ENCODE assay signal across 8 cellular contexts in the genomic region with DNA sequence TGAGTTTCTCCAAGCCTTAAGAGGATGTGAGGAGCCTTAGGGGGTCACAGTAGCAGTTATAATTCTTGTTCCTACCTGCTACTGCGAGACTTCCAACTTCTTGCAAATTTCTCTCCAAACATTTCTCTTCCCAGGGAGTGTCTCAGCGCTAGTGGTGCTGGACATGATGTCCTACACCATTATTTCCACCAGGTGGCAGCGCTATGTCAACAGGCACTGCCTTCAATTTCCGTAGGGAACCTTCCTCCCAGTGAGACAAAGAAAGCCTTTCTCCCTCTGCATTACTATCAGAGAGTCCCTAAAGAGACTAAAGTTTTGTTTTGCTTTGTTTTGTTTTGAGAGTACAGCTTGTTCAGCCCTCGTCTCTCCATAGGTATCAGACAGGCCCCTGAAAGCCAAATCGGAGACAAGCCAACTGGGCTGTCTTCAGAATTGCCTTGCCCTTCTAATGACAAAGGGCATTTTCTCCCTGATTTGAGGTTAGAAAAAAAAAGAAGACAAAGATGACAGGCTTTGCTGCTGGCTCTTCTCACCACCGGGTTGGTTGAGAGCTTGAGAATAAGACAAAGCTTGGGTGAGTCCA. TPM values are rescaled to one million over a fixed set of nuclear protein-coding genes. Genes with fewer than 3 reads are reported as not detected.
DNase-seq lines count a peak whose midpoint lies in the region; ATAC-seq and TF ChIP-seq lines count a peak whose summit lies in the region.

No MANE protein-coding gene starts in this region.

- DNase-seq in AG08396 (ENCODE audit: low spot score) (peak; percentile 70), KBM-7 (peak; percentile 71), amygdala (lab: John Stamatoyannopoulos, UW) (peak in 48 of 56 donors; percentile 8 to 87 (median 54)), heart right ventricle (peak; percentile 26 to 75), progenitor cell of endocrine pancreas (ENCODE audit: low spot score, unreplicated experiment) (peak; percentile 47)
- DNase-seq in activated T-helper 2 cell treated with anti-CD3 and anti-CD28 coated beads, Interferon-gamma antibody, Interleukin-2, Interleukin-4, amounts not matched to agents 10 μg/mL and 5 μg/mL and 100 μg/mL, durations not matched to agents 14 hours and 24 hours and 36 hours (ENCODE audit: low spot score), result no peak

- in situ Hi-C loops in KBM-7 (cut with MboI; ENCODE audit: low pct_unique_long_range_greater_than_20kb, low sequenced_read_pairs), result no loop called here

- peak; percentile 71 for ATAC-seq in GM18502 (IDR thresholded peaks at IDR 0.05; ENCODE audit: poor library complexity, unreplicated experiment)
- peak; percentile 50 to 85 (median 78) for ATAC-seq in heart right ventricle

- peaks cover 16% of the 10 kb centered on the region for H3K4me1 Mint-ChIP-seq in progenitor cell of endocrine pancreas (ENCODE audit: low read depth)
- peaks cover 10% of the 10 kb centered on the region for H3K4me1 Mint-ChIP-seq in activated T-helper 2 cell treated with anti-CD3 and anti-CD28 coated beads, Interferon-gamma antibody, Interleukin-2, Interleukin-4, amounts not matched to agents 10 μg/mL and 5 μg/mL and 100 μg/mL, durations not matched to agents 14 hours and 24 hours and 36 hours (ENCODE audit: low read depth)

- no peaks in the 10 kb centered on the region for H3K27me3 ChIP-seq in heart right ventricle

- peak overlapping the region; percentile 97 for H3K27ac Mint-ChIP-seq in progenitor cell of endocrine pancreas
- H3K27ac Mint-ChIP-seq in activated T-helper 2 cell treated with anti-CD3 and anti-CD28 coated beads, Interferon-gamma antibody, Interleukin-2, Interleukin-4, amounts not matched to agents 10 μg/mL and 5 μg/mL and 100 μg/mL, durations not matched to agents 14 hours and 24 hours and 36 hours, result no peak overlapping the region

- peaks cover 0 to 35% (median 0%) of the 10 kb centered on the region in 9 donors for H3K36me3 ChIP-seq in heart right ventricle

- H3K4me3 Mint-ChIP-seq in progenitor cell of endocrine pancreas (ENCODE audit: low read depth), result no peak overlapping the region
- no peak overlapping the region for H3K4me3 Mint-ChIP-seq in activated T-helper 2 cell treated with anti-CD3 and anti-CD28 coated beads, Interferon-gamma antibody, Interleukin-2, Interleukin-4, amounts not matched to agents 10 μg/mL and 5 μg/mL and 100 μg/mL, durations not matched to agents 14 hours and 24 hours and 36 hours (ENCODE audit: low read depth)

- H3K4me3 ChIP-seq in heart right ventricle, result no peak overlapping the region

- H3K4me1 ChIP-seq in heart right ventricle, result peaks cover 0 to 34% (median 22%) of the 10 kb centered on the region in 9 donors

- peak overlapping the region in 8 of 10 donors; percentile 61 to 84 (median 67) for H3K27ac ChIP-seq in heart right ventricle

- no peaks in the 10 kb centered on the region for H3K9me3 Mint-ChIP-seq in progenitor cell of endocrine pancreas (ENCODE audit: low read depth)
- no peaks in the 10 kb centered on the region for H3K9me3 Mint-ChIP-seq in activated T-helper 2 cell treated with anti-CD3 and anti-CD28 coated beads, Interferon-gamma antibody, Interleukin-2, Interleukin-4, amounts not matched to agents 10 μg/mL and 5 μg/mL and 100 μg/mL, durations not matched to agents 14 hours and 24 hours and 36 hours

- H3K36me3 Mint-ChIP-seq in progenitor cell of endocrine pancreas (ENCODE audit: insufficient read depth), result peaks cover 4% of the 10 kb centered on the region
- H3K36me3 Mint-ChIP-seq in activated T-helper 2 cell treated with anti-CD3 and anti-CD28 coated beads, Interferon-gamma antibody, Interleukin-2, Interleukin-4, amounts not matched to agents 10 μg/mL and 5 μg/mL and 100 μg/mL, durations not matched to agents 14 hours and 24 hours and 36 hours (ENCODE audit: low read depth), result peaks cover 10% of the 10 kb centered on the region

- no peaks in the 10 kb centered on the region for H3K27me3 Mint-ChIP-seq in progenitor cell of endocrine pancreas
- H3K27me3 Mint-ChIP-seq in activated T-helper 2 cell treated with anti-CD3 and anti-CD28 coated beads, Interferon-gamma antibody, Interleukin-2, Interleukin-4, amounts not matched to agents 10 μg/mL and 5 μg/mL and 100 μg/mL, durations not matched to agents 14 hours and 24 hours and 36 hours (ENCODE audit: low read depth), result no peaks in the 10 kb centered on the region

- H3K9me3 ChIP-seq in heart right ventricle, result no peaks in the 10 kb centered on the region

- intact Hi-C loops in heart right ventricle (cut with DNase I), result loop anchor here in 5 of 10 donors (1.0 to 5.0 kb wide), 5 partner anchors 14 to 192 kb away; no protein-coding TSS in a partner anchor
- intact Hi-C loops in activated T-helper 2 cell treated with anti-CD3 and anti-CD28 coated beads, Interferon-gamma antibody, Interleukin-2, Interleukin-4, amounts not matched to agents 10 μg/mL and 5 μg/mL and 100 μg/mL, durations not matched to agents 14 hours and 24 hours and 36 hours (cut with micrococcal nuclease), result loop anchor here (5.0 kb wide), 1 partner anchor 193 kb away; no protein-coding TSS in a partner anchor

- WGBS in heart right ventricle, 2 donors, result 16 to 21% methylated on average over 7 of the region's 7 CpGs

- TF ChIP-seq CTCF in heart right ventricle (IDR thresholded peaks at IDR 0.05), result peak; percentile 64 to 90 (median 85)
- peak; percentile 82 for TF ChIP-seq CTCF in progenitor cell of endocrine pancreas (IDR thresholded peaks at IDR 0.05; ENCODE audit: unreplicated experiment)

TF ChIP-seq in PFSK-1, 5 proteins besides CTCF, POLR2A, EP300 and RAD21:
- TF ChIP-seq SIN3A (IDR thresholded peaks at IDR 0.05; ENCODE audit: borderline replicate concordance, insufficient read depth, low read length), result no peak
- TF ChIP-seq, protein P1, sequence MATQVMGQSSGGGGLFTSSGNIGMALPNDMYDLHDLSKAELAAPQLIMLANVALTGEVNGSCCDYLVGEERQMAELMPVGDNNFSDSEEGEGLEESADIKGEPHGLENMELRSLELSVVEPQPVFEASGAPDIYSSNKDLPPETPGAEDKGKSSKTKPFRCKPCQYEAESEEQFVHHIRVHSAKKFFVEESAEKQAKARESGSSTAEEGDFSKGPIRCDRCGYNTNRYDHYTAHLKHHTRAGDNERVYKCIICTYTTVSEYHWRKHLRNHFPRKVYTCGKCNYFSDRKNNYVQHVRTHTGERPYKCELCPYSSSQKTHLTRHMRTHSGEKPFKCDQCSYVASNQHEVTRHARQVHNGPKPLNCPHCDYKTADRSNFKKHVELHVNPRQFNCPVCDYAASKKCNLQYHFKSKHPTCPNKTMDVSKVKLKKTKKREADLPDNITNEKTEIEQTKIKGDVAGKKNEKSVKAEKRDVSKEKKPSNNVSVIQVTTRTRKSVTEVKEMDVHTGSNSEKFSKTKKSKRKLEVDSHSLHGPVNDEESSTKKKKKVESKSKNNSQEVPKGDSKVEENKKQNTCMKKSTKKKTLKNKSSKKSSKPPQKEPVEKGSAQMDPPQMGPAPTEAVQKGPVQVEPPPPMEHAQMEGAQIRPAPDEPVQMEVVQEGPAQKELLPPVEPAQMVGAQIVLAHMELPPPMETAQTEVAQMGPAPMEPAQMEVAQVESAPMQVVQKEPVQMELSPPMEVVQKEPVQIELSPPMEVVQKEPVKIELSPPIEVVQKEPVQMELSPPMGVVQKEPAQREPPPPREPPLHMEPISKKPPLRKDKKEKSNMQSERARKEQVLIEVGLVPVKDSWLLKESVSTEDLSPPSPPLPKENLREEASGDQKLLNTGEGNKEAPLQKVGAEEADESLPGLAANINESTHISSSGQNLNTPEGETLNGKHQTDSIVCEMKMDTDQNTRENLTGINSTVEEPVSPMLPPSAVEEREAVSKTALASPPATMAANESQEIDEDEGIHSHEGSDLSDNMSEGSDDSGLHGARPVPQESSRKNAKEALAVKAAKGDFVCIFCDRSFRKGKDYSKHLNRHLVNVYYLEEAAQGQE (IDR thresholded peaks at IDR 0.05; ENCODE audit: insufficient read depth in 1 of 2, low read depth in 2 of 2, low read length in 2 of 2), result no peak
- no peak for TF ChIP-seq TAF1 (IDR thresholded peaks at IDR 0.05; ENCODE audit: borderline replicate concordance, insufficient read depth, low read length)
- TF ChIP-seq FOXP2 (optimal IDR thresholded peaks at IDR 0.05; ENCODE audit: borderline replicate concordance, extremely low read depth, extremely low read length, insufficient read depth), result peak; percentile 19
- no peak for TF ChIP-seq POLR2AphosphoS5 (IDR thresholded peaks at IDR 0.05; ENCODE audit: low read depth, low read length)

RNA-seq across cellular contexts. Expression of a gene that starts 44.2 kb away (rescaled TPM):
- polyA plus RNA-seq in PFSK-1 (2012; ENCODE audit: insufficient read length, low read depth), result 45.3 TPM
- total RNA-seq in heart right ventricle (10 to 100 TPM; 13.8 to 29.3 (median 18.3) TPM), progenitor cell of endocrine pancreas (54.0 and 54.7 TPM in 2 replicates)
- polyA plus RNA-seq in heart right ventricle, result 10 to 100 TPM; 31.7 to 54.2 TPM
- 71.6 and 72.7 TPM in 2 replicates for total RNA-seq in activated T-helper 2 cell treated with anti-CD3 and anti-CD28 coated beads, Interferon-gamma antibody, Interleukin-2, Interleukin-4, amounts not matched to agents 10 μg/mL and 5 μg/mL and 100 μg/mL, durations not matched to agents 14 hours and 24 hours and 36 hours

RNA-seq across cellular contexts. Expression of a gene that starts 45.8 kb away (rescaled TPM):
- 1,236 TPM for polyA plus RNA-seq in PFSK-1 (2012; ENCODE audit: insufficient read length, low read depth)
- total RNA-seq in heart right ventricle, result 10 to 100 TPM; 36.5 to 52.2 (median 40.8) TPM
- polyA plus RNA-seq in heart right ventricle, result 10 to 100 TPM; 52.3 to 95.6 TPM
- 117 and 141 TPM in 2 replicates for total RNA-seq in progenitor cell of endocrine pancreas
- total RNA-seq in activated T-helper 2 cell treated with anti-CD3 and anti-CD28 coated beads, Interferon-gamma antibody, Interleukin-2, Interleukin-4, amounts not matched to agents 10 μg/mL and 5 μg/mL and 100 μg/mL, durations not matched to agents 14 hours and 24 hours and 36 hours, result 208 and 221 TPM in 2 replicates
